5 cellular contexts compared by ENCODE assay signal in genomic region chr1:205432692-205433091, GRCh38. TPM values are rescaled to one million over a fixed set of nuclear protein-coding genes. Genes with fewer than 3 reads are reported as not detected.
"Had no signal": no experiment of that assay in that cellular context is flagged by ENCODE, and none has a peak within 500 bp of the region (broad histone marks: within the 10 kb centered on the region; RNA-seq: fewer than 3 reads in every experiment).

No MANE protein-coding gene starts in this region.

RNA-seq across cellular contexts. Expression of gene LEMD1, which starts 10.8 kb away (rescaled TPM):
- total RNA-seq: LHCN-M2, PC-3, Right ventricle myocardium superior, SJSA1 had no signal
- polyA plus RNA-seq: SK-N-SH had no signal

RNA-seq across cellular contexts. Expression of gene BLACAT1, which starts 23.2 kb away (rescaled TPM):
- total RNA-seq: LHCN-M2, Right ventricle myocardium superior, SJSA1 had no signal
- polyA plus RNA-seq: SK-N-SH had no signal
